9 cellular contexts compared by ENCODE assay signal in the genomic region with DNA sequence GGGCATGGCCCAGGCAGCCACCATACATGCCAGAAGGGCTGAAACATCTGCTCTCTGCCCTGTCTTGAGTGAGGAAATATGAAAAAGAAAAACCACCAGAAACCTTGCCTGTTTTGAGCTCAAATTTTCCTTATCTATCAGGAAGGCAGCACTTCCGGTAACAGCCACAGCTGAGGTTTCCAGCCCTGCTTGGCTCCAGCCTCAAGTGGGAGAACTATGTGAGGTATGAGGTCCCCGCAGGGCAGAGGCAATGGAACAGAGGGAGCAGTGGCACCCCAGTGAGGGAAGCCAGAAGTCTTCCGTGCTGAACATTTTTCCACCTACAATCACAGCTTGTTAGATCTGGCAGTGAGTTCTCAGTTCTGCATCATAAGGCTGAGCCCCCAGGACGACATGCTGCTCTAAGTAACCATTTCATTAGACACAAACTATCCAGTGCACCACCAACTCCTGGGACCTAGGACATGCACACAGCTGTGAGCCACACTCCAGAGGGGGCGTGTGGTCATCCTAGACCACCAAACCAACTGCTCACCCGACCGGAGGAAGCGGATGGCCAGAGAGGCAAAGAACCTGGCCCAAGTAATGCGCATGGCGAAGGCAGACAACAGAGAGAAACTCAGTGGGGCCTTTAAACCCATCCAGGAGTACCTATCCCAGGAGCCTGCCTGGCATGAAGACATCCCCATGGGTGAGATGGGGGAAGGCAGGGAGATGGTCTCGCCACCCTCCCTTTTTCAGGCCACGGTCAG. TPM values are rescaled to one million over a fixed set of nuclear protein-coding genes. Genes with fewer than 3 reads are reported as not detected.
DNase-seq lines count a peak whose midpoint lies in the region; ATAC-seq and TF ChIP-seq lines count a peak whose summit lies in the region.
"Had no signal": no experiment of that assay in that cellular context is flagged by ENCODE, and none has a peak within 500 bp of the region (broad histone marks: within the 10 kb centered on the region; RNA-seq: fewer than 3 reads in every experiment).

No MANE protein-coding gene starts in this region.

- intact Hi-C loops in tibial artery (cut with DNase I; ENCODE audit: low total_unique reads) = no loop called here

- TF ChIP-seq CTCF in astrocyte of the spinal cord (IDR thresholded peaks at IDR 0.05; ENCODE audit: low read depth, low read length) (no peak), tibial artery (IDR thresholded peaks at IDR 0.05) (no peak), progenitor cell of endocrine pancreas (IDR thresholded peaks at IDR 0.05; ENCODE audit: unreplicated experiment) (no peak)

- H3K4me3 Mint-ChIP-seq in progenitor cell of endocrine pancreas (ENCODE audit: low read depth) = no peak overlapping the region

- peaks cover 15% of the 10 kb centered on the region for H3K4me1 Mint-ChIP-seq in progenitor cell of endocrine pancreas (ENCODE audit: low read depth)

- H3K36me3 ChIP-seq in tibial artery = peaks cover 79 to 100% (median 85%) of the 10 kb centered on the region in 3 donors

- in situ Hi-C loops in astrocyte of the spinal cord (cut with HindIII; ENCODE audit: low sequenced_read_pairs) = no loop called here

- ATAC-seq in left lobe of liver (peak; percentile 39), HG03469 (IDR thresholded peaks at IDR 0.05; ENCODE audit: unreplicated experiment) (no peak), GM19455 (IDR thresholded peaks at IDR 0.05; ENCODE audit: unreplicated experiment) (no peak)
- ATAC-seq: A549 had no signal

- H3K9me3 Mint-ChIP-seq in progenitor cell of endocrine pancreas (ENCODE audit: low read depth) = no peaks in the 10 kb centered on the region

- H3K27ac ChIP-seq in tibial artery = peak overlapping the region; percentile 61 to 95
- H3K27ac ChIP-seq: A549 had no signal

- peaks cover 0 to 93% (median 78%) of the 10 kb centered on the region in 4 donors for H3K4me1 ChIP-seq in tibial artery

- no peaks in the 10 kb centered on the region for H3K27me3 ChIP-seq in tibial artery

- peak; percentile 57 for DNase-seq in activated CD4-positive, alpha-beta T cell treated with anti-CD3 and anti-CD28 coated beads for 48 hours
- DNase-seq in activated CD4-positive, alpha-beta T cell treated with anti-CD3 and anti-CD28 coated beads, Interleukin-2, amount 50 U/mL, for 4 hours = no peak
- DNase-seq in astrocyte of the spinal cord (ENCODE audit: low read depth, low spot score) = peak; percentile 98
- no peak for DNase-seq in left lobe of liver (ENCODE audit: low spot score)
- DNase-seq in tibial artery = no peak
- DNase-seq in progenitor cell of endocrine pancreas (ENCODE audit: low spot score, unreplicated experiment) = no peak

- no peak overlapping the region for H3K4me3 ChIP-seq in astrocyte of the spinal cord (ENCODE audit: low read depth, low read length)
- H3K4me3 ChIP-seq in tibial artery = no peak overlapping the region
- H3K4me3 ChIP-seq: A549 had no signal

- no peaks in the 10 kb centered on the region for H3K27me3 Mint-ChIP-seq in progenitor cell of endocrine pancreas

- no peak overlapping the region for H3K27ac Mint-ChIP-seq in progenitor cell of endocrine pancreas

- H3K9me3 ChIP-seq in tibial artery = no peaks in the 10 kb centered on the region
- H3K9me3 ChIP-seq: A549 had no signal

- H3K36me3 Mint-ChIP-seq in progenitor cell of endocrine pancreas (ENCODE audit: insufficient read depth) = peaks cover 24% of the 10 kb centered on the region

RNA-seq across cellular contexts. Expression of a gene that starts 22.6 kb away (rescaled TPM):
- total RNA-seq in left lobe of liver (69.5 TPM), progenitor cell of endocrine pancreas (191 and 200 TPM in 2 replicates)

Comparison
In these comparisons a context has a peak if more than half of its experiments do, and no peak if none do; other contexts are left out.
1. DNase-seq: peak in activated CD4-positive, alpha-beta T cell treated with anti-CD3 and anti-CD28 coated beads for 48 hours (single experiment) and astrocyte of the spinal cord (single experiment); none in activated CD4-positive, alpha-beta T cell treated with anti-CD3 and anti-CD28 coated beads, Interleukin-2, amount 50 U/mL, for 4 hours (0 of 2), left lobe of liver (single experiment), tibial artery (0 of 2) and progenitor cell of endocrine pancreas (single experiment).